In genomic region chr10:80985105-80985504, GRCh38 we compare ENCODE assay signal across 23 cellular contexts.
DNase-seq lines count a peak whose midpoint lies in the region; ATAC-seq, FAIRE-seq and TF ChIP-seq lines count a peak whose summit lies in the region.
"Had no signal": no experiment of that assay in that cellular context is flagged by ENCODE, and none has a peak within 500 bp of the region (broad histone marks: within the 10 kb centered on the region; RNA-seq: fewer than 3 reads in every experiment).

No MANE protein-coding gene starts in this region.

- DNase-seq in HepG2 (ENCODE audit: low spot score) (no peak), right lobe of liver (no peak), K562 (ENCODE audit: extremely low read depth in 1 of 4, low spot score in 3 of 4) (no peak)
- DNase-seq: ACHN; BE2C; C1 segment of cervical spinal cord; CD4-positive, alpha-beta memory T cell; CD4-positive, CD25-positive, alpha-beta regulatory T cell; CD8-positive, alpha-beta memory T cell; COR-L47; DMS 273 treated with DMSO at 0.1 percent for 48 hours; DMS153; DMS53; DMS79; DND-41; EL; GDM1 had no signal

- CTCF ChIA-PET in HepG2 (lab: Yijun Ruan, JAX; ENCODE audit: low intra/inter-chr PET ratio, low total read pairs) = no interaction called here
- CTCF ChIA-PET in K562 (lab: Yijun Ruan, JAX; ENCODE audit: low intra/inter-chr PET ratio) = no interaction called here

- in situ Hi-C loops in HepG2 (cut with HindIII; ENCODE audit: extremely low pct_ligation_motif_present, low pct_unique_long_range_greater_than_20kb) = no loop called here
- in situ Hi-C loops in K562 (cut with MboI) = no loop called here

- H3K9ac ChIP-seq in HepG2 (ENCODE audit: insufficient read depth, low read depth, low read length) (no peak overlapping the region), K562 (ENCODE audit: insufficient read depth in 1 of 2, low read depth in 2 of 2, low read length in 2 of 2) (no peak overlapping the region)
- H3K9ac ChIP-seq: BLaER1 had no signal

- TF ChIP-seq CTCF in HepG2 (CRISPR knock-in tag; IDR thresholded peaks at IDR 0.05) (no peak), right lobe of liver (IDR thresholded peaks at IDR 0.05) (no peak), K562 (IDR thresholded peaks at IDR 0.05 in 2 of 3, conservative IDR thresholded peaks at IDR 0.05 in 1 of 3; ENCODE audit: insufficient read depth in 2 of 3, low read depth in 1 of 3, low read length in 3 of 3) (no peak)

- BruUV-seq in HepG2 (replicated peaks; lab: Mats Ljungman, UMichigan) = no TSS peak
- BruUV-seq in K562 (replicated peaks; lab: Mats Ljungman, UMichigan) = no TSS peak

- FAIRE-seq in HepG2 (lab: Jason Lieb, UNC) (no peak), K562 (lab: Jason Lieb, UNC) (no peak)
- FAIRE-seq: GM12878, GM12892, GM18507 had no signal

- H3K27ac ChIP-seq in HepG2 (ENCODE audit: extremely low read length, insufficient read depth, low read length) = no peak overlapping the region
- no peak overlapping the region for H3K27ac ChIP-seq in right lobe of liver
- no peak overlapping the region for H3K27ac ChIP-seq in K562 (ENCODE audit: extremely low read depth, low read depth, low read length)
- H3K27ac ChIP-seq: BLaER1 had no signal

- H3K9me3 ChIP-seq in HepG2 (ENCODE audit: low read length) (no peaks in the 10 kb centered on the region), right lobe of liver (no peaks in the 10 kb centered on the region), K562 (replicated peaks; ENCODE audit: control insufficient read depth, insufficient read depth, low read depth, low read length) (no peaks in the 10 kb centered on the region)
- H3K9me3 ChIP-seq: BE2C, BLaER1 had no signal

- TF ChIP-seq RAD21 in HepG2 (CRISPR knock-in tag; IDR thresholded peaks at IDR 0.05) = no peak
- TF ChIP-seq RAD21 in K562 (CRISPR knock-in tag; conservative IDR thresholded peaks at IDR 0.05 in 1 of 2, IDR thresholded peaks at IDR 0.05 in 1 of 2) = no peak

- no peak for TF ChIP-seq POLR2A in HepG2 (IDR thresholded peaks at IDR 0.05; ENCODE audit: insufficient read depth in 1 of 2, low read depth in 2 of 2, low read length in 2 of 2)
- TF ChIP-seq POLR2A in right lobe of liver (IDR thresholded peaks at IDR 0.05) = no peak
- no peak for TF ChIP-seq POLR2A in K562 (conservative IDR thresholded peaks at IDR 0.05)

- H3K79me2 ChIP-seq in HepG2 (ENCODE audit: insufficient read depth, low read length) = no peaks in the 10 kb centered on the region
- H3K79me2 ChIP-seq in K562 (ENCODE audit: control insufficient read depth, insufficient read depth, low read length) = no peaks in the 10 kb centered on the region

- 3% methylated on average over 1 of the region's 1 CpG for WGBS in HepG2 (ENCODE audit: low lambda C conversion rate)
- WGBS in right lobe of liver (ENCODE audit: insufficient coverage, low coverage, low lambda C conversion rate, missing lambda C conversion rate) = 48% methylated on average over 1 of the region's 1 CpG
- 0% methylated on average over 1 of the region's 1 CpG for WGBS in K562 (ENCODE audit: insufficient coverage, low coverage, missing lambda C conversion rate)

- intact Hi-C loops in HepG2 (cut with micrococcal nuclease; ENCODE audit: unreplicated experiment) = no loop called here
- intact Hi-C loops in right lobe of liver (cut with DNase I) = no loop called here
- intact Hi-C loops in K562 (cut with micrococcal nuclease) = no loop called here

- no peak overlapping the region for H2AFZ ChIP-seq in HepG2 (ENCODE audit: low read length)
- H2AFZ ChIP-seq in K562 (ENCODE audit: low read depth, low read length) = no peak overlapping the region

- H3K4me2 ChIP-seq in HepG2 (ENCODE audit: low read depth, low read length) = no peak overlapping the region
- no peak overlapping the region for H3K4me2 ChIP-seq in K562 (ENCODE audit: insufficient read depth, low read length)
- H3K4me2 ChIP-seq: BLaER1 had no signal

- TF ChIP-seq EP300 in HepG2 (IDR thresholded peaks at IDR 0.05; ENCODE audit: low read depth in 2 of 2, low read length in 2 of 2) (no peak), HepG2 (CRISPR knock-in tag; IDR thresholded peaks at IDR 0.05; ENCODE audit: borderline replicate concordance) (no peak), K562 (IDR thresholded peaks at IDR 0.05; ENCODE audit: low read length) (no peak)

- no peaks in the 10 kb centered on the region for H3K4me1 ChIP-seq in HepG2 (ENCODE audit: insufficient read depth, low read length)
- H3K4me1 ChIP-seq in right lobe of liver = no peaks in the 10 kb centered on the region
- H3K4me1 ChIP-seq in K562 (replicated peaks in 1 of 2; ENCODE audit: control insufficient read depth in 2 of 2, insufficient read depth in 2 of 2, low read length in 2 of 2) = no peaks in the 10 kb centered on the region
- H3K4me1 ChIP-seq: BE2C had no signal

- H4K20me1 ChIP-seq in HepG2 (ENCODE audit: insufficient read depth, low read length) (no peaks in the 10 kb centered on the region), K562 (replicated peaks; ENCODE audit: control insufficient read depth, insufficient read depth, low read length) (no peaks in the 10 kb centered on the region)
- H4K20me1 ChIP-seq: BLaER1 had no signal

- POLR2A ChIA-PET in HepG2 (lab: Yijun Ruan, JAX) (no interaction called here), K562 (lab: Yijun Ruan, JAX) (no interaction called here)

- no peak overlapping the region for H3K4me3 ChIP-seq in HepG2 (replicated peaks in 1 of 3; ENCODE audit: insufficient read depth in 1 of 3, low read depth in 2 of 3, low read length in 3 of 3)
- no peak overlapping the region for H3K4me3 ChIP-seq in right lobe of liver
- no peak overlapping the region for H3K4me3 ChIP-seq in K562
- H3K4me3 ChIP-seq: BLaER1, GM12878 had no signal

- H3K27me3 ChIP-seq in HepG2 (ENCODE audit: control insufficient read depth in 1 of 2, insufficient read depth in 2 of 2, low read length in 2 of 2) (0 out of 5 replicates have a peak, but pooled peaks cover 0 to 3% of the 10 kb centered on the region in 2 experiments), right lobe of liver (no peaks in the 10 kb centered on the region), K562 (ENCODE audit: control insufficient read depth in 2 of 2, insufficient read depth in 2 of 2, low read length in 2 of 2) (no peaks in the 10 kb centered on the region)
- H3K27me3 ChIP-seq: BE2C, BLaER1 had no signal

- H3K36me3 ChIP-seq in HepG2 (replicated peaks in 1 of 2; ENCODE audit: control insufficient read depth in 1 of 2, insufficient read depth in 2 of 2, low read length in 2 of 2) (no peaks in the 10 kb centered on the region), right lobe of liver (no peaks in the 10 kb centered on the region), K562 (ENCODE audit: control insufficient read depth, insufficient read depth, low read length) (no peaks in the 10 kb centered on the region)
- H3K36me3 ChIP-seq: BE2C, BLaER1 had no signal

- no peak for ATAC-seq in HepG2
- no peak for ATAC-seq in right lobe of liver
- ATAC-seq in K562 = no peak
- no peak for ATAC-seq in esophagus mucosa
- no peak for ATAC-seq in GM21528 (IDR thresholded peaks at IDR 0.05; ENCODE audit: low FRiP score, unreplicated experiment)
- ATAC-seq: GM12878 had no signal

- no peaks in the 10 kb centered on the region for H3K9me1 ChIP-seq in K562 (ENCODE audit: control insufficient read depth, insufficient read depth, low read length)

TF ChIP-seq in HepG2, 621 proteins besides CTCF, POLR2A, EP300 and RAD21:
- peak; percentile 96 to 99 for TF ChIP-seq MAFK (conservative IDR thresholded peaks at IDR 0.05 in 1 of 2, IDR thresholded peaks at IDR 0.05 in 1 of 2; ENCODE audit: low read length in 2 of 2)
- TF ChIP-seq ZMAT3 (CRISPR knock-in tag; conservative IDR thresholded peaks at IDR 0.05) = no peak
- TF ChIP-seq, protein P1, sequence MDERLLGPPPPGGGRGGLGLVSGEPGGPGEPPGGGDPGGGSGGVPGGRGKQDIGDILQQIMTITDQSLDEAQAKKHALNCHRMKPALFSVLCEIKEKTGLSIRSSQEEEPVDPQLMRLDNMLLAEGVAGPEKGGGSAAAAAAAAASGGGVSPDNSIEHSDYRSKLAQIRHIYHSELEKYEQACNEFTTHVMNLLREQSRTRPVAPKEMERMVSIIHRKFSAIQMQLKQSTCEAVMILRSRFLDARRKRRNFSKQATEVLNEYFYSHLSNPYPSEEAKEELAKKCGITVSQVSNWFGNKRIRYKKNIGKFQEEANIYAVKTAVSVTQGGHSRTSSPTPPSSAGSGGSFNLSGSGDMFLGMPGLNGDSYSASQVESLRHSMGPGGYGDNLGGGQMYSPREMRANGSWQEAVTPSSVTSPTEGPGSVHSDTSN (CRISPR knock-in tag; IDR thresholded peaks at IDR 0.05) = no peak
- TF ChIP-seq MAFF (IDR thresholded peaks at IDR 0.05; ENCODE audit: low read depth, low read length) = peak; percentile 98
- no peak for TF ChIP-seq EZH2 (conservative IDR thresholded peaks at IDR 0.05; ENCODE audit: low read depth, low read length)
- no peak for TF ChIP-seq HOXD1 (CRISPR knock-in tag; IDR thresholded peaks at IDR 0.05)
TF ChIP-seq in HepG2: peak in this region for 2.

TF ChIP-seq in K562, 482 proteins besides CTCF, POLR2A, EP300 and RAD21 (continues in another document):
- TF ChIP-seq ZNF507 (tag; conservative IDR thresholded peaks at IDR 0.05) (no peak), MAFF (IDR thresholded peaks at IDR 0.05; ENCODE audit: low read length) (peak; percentile 94), ZNF23 (CRISPR knock-in tag; IDR thresholded peaks at IDR 0.05) (no peak), FOXK2 (conservative IDR thresholded peaks at IDR 0.05 in 1 of 2, IDR thresholded peaks at IDR 0.05 in 1 of 2; ENCODE audit: low read depth in 2 of 2) (no peak), DNMT1 (IDR thresholded peaks at IDR 0.05) (no peak), ZNF311 (CRISPR knock-in tag; IDR thresholded peaks at IDR 0.05) (no peak), MBD2 (IDR thresholded peaks at IDR 0.05; ENCODE audit: borderline replicate concordance, low read depth) (no peak), GABPB1 (CRISPR knock-in tag; IDR thresholded peaks at IDR 0.05) (no peak), ZNF224 (CRISPR knock-in tag; IDR thresholded peaks at IDR 0.05) (no peak), ZNF121 (CRISPR knock-in tag; conservative IDR thresholded peaks at IDR 0.05) (no peak), SIN3A (IDR thresholded peaks at IDR 0.05; ENCODE audit: borderline replicate concordance in 2 of 2, control insufficient read depth in 1 of 2, low read depth in 2 of 2, low read length in 2 of 2) (no peak), ZBTB12 (CRISPR knock-in tag; IDR thresholded peaks at IDR 0.05) (no peak)
- TF ChIP-seq, protein P2, sequence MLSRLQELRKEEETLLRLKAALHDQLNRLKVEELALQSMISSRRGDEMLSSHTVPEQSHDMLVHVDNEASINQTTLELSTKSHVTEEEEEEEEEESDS (CRISPR knock-in tag; IDR thresholded peaks at IDR 0.05) = no peak

Comparison
In these comparisons a context has a peak if more than half of its experiments do, and no peak if none do; other contexts are left out.
1. Of the 241 proteins assayed by ChIP-seq in both HepG2 and K562: peak only in HepG2: none; only in K562: MAFG; in both: MAFF and MAFK; in neither: 238.